ENCODE assay signal across 21 cellular contexts in genomic region chr1:167924553-167925223, GRCh38. TPM values are rescaled to one million over a fixed set of nuclear protein-coding genes. Genes with fewer than 3 reads are reported as not detected.
A peak's percentile ranks its signal among the peaks of the same experiment; 100 is the strongest.
DNase-seq lines count a peak whose midpoint lies in the region; ATAC-seq, FAIRE-seq and TF ChIP-seq lines count a peak whose summit lies in the region.
"Had no signal": no experiment of that assay in that cellular context is flagged by ENCODE, and none has a peak within 500 bp of the region (broad histone marks: within the 10 kb centered on the region; RNA-seq: fewer than 3 reads in every experiment).

No MANE protein-coding gene starts in this region.

- no peak for TF ChIP-seq CTCF in A549 (IDR thresholded peaks at IDR 0.05)
- no peak for TF ChIP-seq CTCF in OCI-LY1 (IDR thresholded peaks at IDR 0.05; ENCODE audit: low read length)
- TF ChIP-seq CTCF in nephron (IDR thresholded peaks at IDR 0.05; ENCODE audit: unreplicated experiment in 3 of 3): no peak
- no peak for TF ChIP-seq CTCF in A673 (conservative IDR thresholded peaks at IDR 0.05; ENCODE audit: low read depth, low read length)
- TF ChIP-seq CTCF in left lung (IDR thresholded peaks at IDR 0.05): no peak

- H3K27ac Mint-ChIP-seq in nephron: peak overlapping the region; percentile 55 to 78 (median 69)
- H3K27ac Mint-ChIP-seq: CD4-positive, CD25-positive, alpha-beta regulatory T cell; HFFc6 had no signal

- ATAC-seq in A549: no peak
- no peak for ATAC-seq in HG02938 (IDR thresholded peaks at IDR 0.05; ENCODE audit: unreplicated experiment)
- ATAC-seq in left lung: no peak
- no peak for ATAC-seq in GM21367 (IDR thresholded peaks at IDR 0.05; ENCODE audit: unreplicated experiment)

- POLR2A ChIA-PET in A549 (lab: Yijun Ruan, JAX) (interaction anchor here (1.4 kb wide), 1 partner anchor 11 kb away, joined by 5 read pairs; the partner anchor contains the start of genes DCAF6 and MPC2), A673 (lab: Charles Lee; ENCODE audit: low non-redundant PET) (no interaction called here)

- H3K4me1 ChIP-seq in A549 (peaks cover 52% of the 10 kb centered on the region), OCI-LY1 (ENCODE audit: insufficient read depth, low read length, severe bottlenecking) (peaks cover 11% of the 10 kb centered on the region), A673 (ENCODE audit: insufficient read depth, low read length, poor library complexity, severe bottlenecking) (peaks cover 3% of the 10 kb centered on the region), left lung (no peaks in the 10 kb centered on the region)

- BruUV-seq in A673 (replicated peaks; lab: Mats Ljungman, UMichigan): no TSS peak

- no peak for TF ChIP-seq EP300 in A549 (IDR thresholded peaks at IDR 0.05)

- peaks cover 19% of the 10 kb centered on the region for H3K4me1 Mint-ChIP-seq in nephron

- WGBS in A549 (ENCODE audit: missing lambda C conversion rate): 83% methylated on average over 2 of the region's 2 CpGs

- no peaks in the 10 kb centered on the region for H3K27me3 Mint-ChIP-seq in nephron (ENCODE audit: low read depth)
- H3K27me3 Mint-ChIP-seq: CD4-positive, CD25-positive, alpha-beta regulatory T cell; IgD-negative memory B cell had no signal

- no peak for TF ChIP-seq POLR2A in A549 (IDR thresholded peaks at IDR 0.05; ENCODE audit: low read length)
- no peak for TF ChIP-seq POLR2A in H54 (IDR thresholded peaks at IDR 0.05; ENCODE audit: low read depth, low read length)

- H3K36me3 ChIP-seq in OCI-LY1 (ENCODE audit: insufficient read depth, low read length) (peaks cover 24% of the 10 kb centered on the region), A673 (ENCODE audit: insufficient read depth, low read length, poor library complexity, severe bottlenecking) (no peaks in the 10 kb centered on the region), left lung (no peaks in the 10 kb centered on the region)
- H3K36me3 ChIP-seq: BLaER1 had no signal

- H3K27ac ChIP-seq in A549 (no peak overlapping the region; a peak in 1 of 6 replicates), OCI-LY1 (ENCODE audit: low read depth, low read length, poor library complexity, severe bottlenecking) (peak overlapping the region; percentile 17), A673 (ENCODE audit: low read depth, low read length, poor library complexity, severe bottlenecking) (no peak overlapping the region), left lung (no peak overlapping the region)
- H3K27ac ChIP-seq: BLaER1, KMS-11 had no signal

- FAIRE-seq in A549 (lab: Jason Lieb, UNC) (no peak), H54 (lab: Jason Lieb, UNC) (peak; percentile 33)
- FAIRE-seq: A204.1, G401.6, GM12891, H1 had no signal

- no peaks in the 10 kb centered on the region for H4K20me1 ChIP-seq in OCI-LY1 (ENCODE audit: insufficient read depth, low read length)
- H4K20me1 ChIP-seq: BLaER1 had no signal

- no peak overlapping the region for H3K4me3 Mint-ChIP-seq in nephron
- H3K4me3 Mint-ChIP-seq: CD4-positive, CD25-positive, alpha-beta regulatory T cell; HFFc6 had no signal

- peaks cover 17% of the 10 kb centered on the region for H3K79me2 ChIP-seq in OCI-LY1 (ENCODE audit: insufficient read depth, low read length)

- intact Hi-C loops in A673 (cut with micrococcal nuclease; ENCODE audit: unreplicated experiment) (no loop called here), left lung (cut with DNase I) (no loop called here)

- H3K9me3 ChIP-seq in A549: no peaks in the 10 kb centered on the region
- no peaks in the 10 kb centered on the region for H3K9me3 ChIP-seq in OCI-LY1 (ENCODE audit: low read length)
- no peaks in the 10 kb centered on the region for H3K9me3 ChIP-seq in A673 (ENCODE audit: low read depth, low read length, poor library complexity, severe bottlenecking)
- H3K9me3 ChIP-seq in left lung: no peaks in the 10 kb centered on the region
- H3K9me3 ChIP-seq: BLaER1 had no signal

- no peaks in the 10 kb centered on the region for H3K9me3 Mint-ChIP-seq in nephron
- H3K9me3 Mint-ChIP-seq: CD4-positive, CD25-positive, alpha-beta regulatory T cell; HFFc6; IgD-negative memory B cell had no signal

- CTCF ChIA-PET in A549 (lab: Yijun Ruan, JAX) (no interaction called here), A673 (lab: Charles Lee) (no interaction called here)

- no peak overlapping the region for H3K4me3 ChIP-seq in A549
- H3K4me3 ChIP-seq in OCI-LY1 (ENCODE audit: low read depth, low read length, poor library complexity, severe bottlenecking): no peak overlapping the region
- H3K4me3 ChIP-seq in A673 (ENCODE audit: low read depth, low read length, poor library complexity, severe bottlenecking): no peak overlapping the region
- no peak overlapping the region for H3K4me3 ChIP-seq in left lung
- H3K4me3 ChIP-seq: BLaER1 had no signal

- H3K4me2 ChIP-seq in A549: no peak overlapping the region; the same call in 2 of the 3 replicates
- H3K4me2 ChIP-seq in OCI-LY1 (ENCODE audit: low read length): no peak overlapping the region
- H3K4me2 ChIP-seq: BLaER1, KMS-11 had no signal

- no peak for DNase-seq in A549 (ENCODE audit: low read depth in 1 of 2, low spot score in 1 of 2)
- DNase-seq in H54 (ENCODE audit: insufficient read length, low spot score): no peak
- no peak for DNase-seq in A673 (ENCODE audit: low spot score)
- no peak for DNase-seq in left lung
- DNase-seq: Calu3; CD4-positive, CD25-positive, alpha-beta regulatory T cell; DMS79; EL; HCEC 1CT; HFFc6 had no signal

- H3F3A ChIP-seq in OCI-LY1 (ENCODE audit: insufficient read depth, low read length): no peaks in the 10 kb centered on the region

- H3K9ac ChIP-seq in OCI-LY1 (ENCODE audit: low read length): no peak overlapping the region
- H3K9ac ChIP-seq: BLaER1, KMS-11 had no signal

- no peak for TF ChIP-seq RAD21 in A549 (conservative IDR thresholded peaks at IDR 0.05 in 1 of 2, IDR thresholded peaks at IDR 0.05 in 1 of 2)

- H3K27me3 ChIP-seq in OCI-LY1 (ENCODE audit: insufficient read depth, low read length) (no peaks in the 10 kb centered on the region), A673 (replicated peaks; ENCODE audit: insufficient read depth, low read depth, low read length, poor library complexity) (no peaks in the 10 kb centered on the region), left lung (no peaks in the 10 kb centered on the region)
- H3K27me3 ChIP-seq: BLaER1 had no signal

- peaks cover 7% of the 10 kb centered on the region for H3K36me3 Mint-ChIP-seq in nephron (ENCODE audit: low read depth)
- H3K36me3 Mint-ChIP-seq: IgD-negative memory B cell had no signal

- H3K9me2 ChIP-seq in OCI-LY1 (ENCODE audit: low read depth, low read length): no peaks in the 10 kb centered on the region

- no peak overlapping the region for H2AFZ ChIP-seq in OCI-LY1 (ENCODE audit: low read length)

TF ChIP-seq in A549, 52 proteins besides CTCF, POLR2A, EP300 and RAD21:
- no peak for TF ChIP-seq EHMT2 (IDR thresholded peaks at IDR 0.05; ENCODE audit: low read depth)
- TF ChIP-seq MAFK (IDR thresholded peaks at IDR 0.05; ENCODE audit: partially characterized antibody): peak; percentile 94

RNA-seq across cellular contexts. Expression of gene ADCY10, which starts 10.8 kb away (rescaled TPM):
- polyA plus RNA-seq in A549 (2011; rRNA removed) (0.18 and 0.20 TPM in 2 replicates), A549 (2017; fragmentation: RNase III; extraction: RNeasy Plus Mini Kit Qiagen cat#74134 plus additional on column Dnase treatment) (0.03 to 0.08 TPM (median 0.04 TPM) in 3 replicates)
- polyA plus RNA-seq in A549 (2012; cell fraction: cytosol; rRNA removed): 0.01 and 0.08 TPM in 2 replicates
- 0.07 and 0.09 TPM in 2 replicates for polyA plus RNA-seq in A549 (2012; cell fraction: nucleus; rRNA removed)
- polyA minus RNA-seq in A549 (2011; rRNA and poly(A)+ RNA removed): 0.10 and 0.54 TPM in 2 replicates
- total RNA-seq in A673 (2021) (0.19 and 0.44 TPM in 2 replicates), left lung (under 1 TPM in 1 of 2 donors, not detected in 1; 0.37 TPM)
- total RNA-seq: H1 had no signal
- polyA plus RNA-seq: CD4-positive, CD25-positive, alpha-beta regulatory T cell had no signal

RNA-seq across cellular contexts. Expression of gene DCAF6, which starts 11.8 kb away (rescaled TPM):
- 74.7 and 86.8 TPM in 2 replicates for polyA plus RNA-seq in A549 (2011; rRNA removed)
- polyA plus RNA-seq in A549 (2012; cell fraction: cytosol; rRNA removed): 22.1 and 22.3 TPM in 2 replicates
- polyA plus RNA-seq in A549 (2012; cell fraction: nucleus; rRNA removed): 7.5 and 14.0 TPM in 2 replicates
- polyA plus RNA-seq in A549 (2017; fragmentation: RNase III; extraction: RNeasy Plus Mini Kit Qiagen cat#74134 plus additional on column Dnase treatment): 34.4 to 39.9 TPM (median 38.4 TPM) in 3 replicates
- 38.0 and 48.4 TPM in 2 replicates for polyA minus RNA-seq in A549 (2011; rRNA and poly(A)+ RNA removed)
- total RNA-seq in A673 (2021): 31.9 and 32.0 TPM in 2 replicates
- 10 to 100 TPM; 39.7 to 43.1 TPM for total RNA-seq in left lung

RNA-seq across cellular contexts. Expression of gene MPC2, which starts 12.2 kb away (rescaled TPM):
- polyA plus RNA-seq in A549 (2011; rRNA removed) (98.9 and 120 TPM in 2 replicates), A549 (2017; fragmentation: RNase III; extraction: RNeasy Plus Mini Kit Qiagen cat#74134 plus additional on column Dnase treatment) (49.5 to 53.0 TPM (median 49.7 TPM) in 3 replicates)
- polyA plus RNA-seq in A549 (2012; cell fraction: cytosol; rRNA removed): 26.4 and 27.7 TPM in 2 replicates
- polyA plus RNA-seq in A549 (2012; cell fraction: nucleus; rRNA removed): 11.7 and 15.3 TPM in 2 replicates
- 13.2 and 14.1 TPM in 2 replicates for polyA minus RNA-seq in A549 (2011; rRNA and poly(A)+ RNA removed)
- total RNA-seq in A673 (2021) (56.2 and 56.5 TPM in 2 replicates), left lung (10 to 100 TPM; 51.8 to 54.0 TPM)
